In the genomic region with DNA sequence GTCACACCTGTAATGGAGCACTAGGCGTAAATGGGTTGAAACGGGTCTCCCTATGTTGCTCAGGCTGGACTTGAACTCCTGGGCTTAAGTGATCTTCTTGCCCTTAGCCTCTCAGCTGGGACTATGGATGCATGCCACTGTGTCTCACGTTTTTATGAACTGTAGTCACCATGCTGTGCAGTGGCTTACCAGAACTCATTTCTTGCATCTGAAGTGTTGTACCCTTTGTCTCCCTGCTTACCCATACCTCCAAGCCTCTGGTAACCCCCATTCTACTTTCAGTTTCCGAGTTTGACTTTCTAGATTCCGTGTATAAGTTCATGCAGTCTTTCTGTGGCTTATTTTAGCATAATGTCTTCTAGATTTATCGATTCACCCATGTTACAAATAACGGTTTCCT, we compare ENCODE assay signal across 3 cellular contexts.
TF ChIP-seq lines count a peak whose summit lies in the region.

No MANE protein-coding gene starts in this region.

TF ChIP-seq in SK-N-SH treated with all-trans-retinoic acid at 6 μM for 48 hours, 23 proteins besides CTCF, POLR2A, EP300 and RAD21:
- TF ChIP-seq ESRRG (CRISPR knock-in tag; IDR thresholded peaks at IDR 0.05) (0 out of 2 replicates have a peak, but pooled peaks have one; percentile 25), OSR1 (CRISPR knock-in tag; IDR thresholded peaks at IDR 0.05) (no peak)

TF ChIP-seq in SK-N-SH, 30 proteins besides CTCF, POLR2A, EP300 and RAD21:
- TF ChIP-seq RXRA (IDR thresholded peaks at IDR 0.05; ENCODE audit: borderline replicate concordance, low read depth) (no peak), ELF1 (IDR thresholded peaks at IDR 0.05) (no peak), FOXM1 (IDR thresholded peaks at IDR 0.05; ENCODE audit: low read depth) (no peak), NFIC (IDR thresholded peaks at IDR 0.05; ENCODE audit: borderline replicate concordance) (no peak), USF1 (IDR thresholded peaks at IDR 0.05; ENCODE audit: borderline replicate concordance, low read depth) (no peak), CHD2 (IDR thresholded peaks at IDR 0.05; ENCODE audit: low read length, partially characterized antibody) (no peak), TAF1 (IDR thresholded peaks at IDR 0.05; ENCODE audit: borderline replicate concordance, low read depth, low read length) (no peak), POLR2AphosphoS5 (IDR thresholded peaks at IDR 0.05; ENCODE audit: low read depth, low read length) (no peak), SIN3A (IDR thresholded peaks at IDR 0.05; ENCODE audit: borderline replicate concordance, low read depth, low read length) (no peak), RCOR1 (IDR thresholded peaks at IDR 0.05; ENCODE audit: low read length) (no peak)

TF ChIP-seq in K562, 482 proteins besides CTCF, POLR2A, EP300 and RAD21 (continues in another document):
- 0 out of 2 replicates have a peak, but pooled peaks have one; percentile 13 for TF ChIP-seq POLR2AphosphoS5 (IDR thresholded peaks at IDR 0.05; ENCODE audit: control insufficient read depth, insufficient read depth, low read depth, low read length)
- TF ChIP-seq NFYB (IDR thresholded peaks at IDR 0.05; ENCODE audit: extremely low read depth, insufficient read length): no peak
- no peak for TF ChIP-seq SREBF2 (CRISPR knock-in tag; IDR thresholded peaks at IDR 0.05)
- peak; percentile 75; the same call in 1 of the 2 replicates for TF ChIP-seq POLR2AphosphoS2 (IDR thresholded peaks at IDR 0.05; ENCODE audit: low read length)
- no peak for TF ChIP-seq ZNF277 (CRISPR knock-in tag; IDR thresholded peaks at IDR 0.05; ENCODE audit: borderline replicate concordance)
- peak; percentile 32; the same call in 1 of the 2 replicates for TF ChIP-seq RBFOX2 (IDR thresholded peaks at IDR 0.05; ENCODE audit: low read depth, low read length)
- TF ChIP-seq CSDE1 (IDR thresholded peaks at IDR 0.05): no peak
- TF ChIP-seq, protein P1, sequence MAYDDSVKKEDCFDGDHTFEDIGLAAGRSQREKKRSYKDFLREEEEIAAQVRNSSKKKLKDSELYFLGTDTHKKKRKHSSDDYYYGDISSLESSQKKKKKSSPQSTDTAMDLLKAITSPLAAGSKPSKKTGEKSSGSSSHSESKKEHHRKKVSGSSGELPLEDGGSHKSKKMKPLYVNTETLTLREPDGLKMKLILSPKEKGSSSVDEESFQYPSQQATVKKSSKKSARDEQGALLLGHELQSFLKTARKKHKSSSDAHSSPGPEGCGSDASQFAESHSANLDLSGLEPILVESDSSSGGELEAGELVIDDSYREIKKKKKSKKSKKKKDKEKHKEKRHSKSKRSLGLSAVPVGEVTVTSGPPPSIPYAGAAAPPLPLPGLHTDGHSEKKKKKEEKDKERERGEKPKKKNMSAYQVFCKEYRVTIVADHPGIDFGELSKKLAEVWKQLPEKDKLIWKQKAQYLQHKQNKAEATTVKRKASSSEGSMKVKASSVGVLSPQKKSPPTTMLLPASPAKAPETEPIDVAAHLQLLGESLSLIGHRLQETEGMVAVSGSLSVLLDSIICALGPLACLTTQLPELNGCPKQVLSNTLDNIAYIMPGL (CRISPR knock-in tag; IDR thresholded peaks at IDR 0.05): no peak
- TF ChIP-seq NFE2L1 (tag; IDR thresholded peaks at IDR 0.05; ENCODE audit: borderline replicate concordance, low read depth): no peak
- TF ChIP-seq FOXK2 (conservative IDR thresholded peaks at IDR 0.05 in 1 of 2, IDR thresholded peaks at IDR 0.05 in 1 of 2; ENCODE audit: low read depth in 2 of 2): no peak
- TF ChIP-seq JUNB (CRISPR knock-in tag; conservative IDR thresholded peaks at IDR 0.05): no peak
- peak; percentile 66 for TF ChIP-seq SUPT5H (IDR thresholded peaks at IDR 0.05)
- TF ChIP-seq L3MBTL2 (IDR thresholded peaks at IDR 0.05): no peak
- TF ChIP-seq ZNF586 (CRISPR knock-in tag; conservative IDR thresholded peaks at IDR 0.05): no peak
- TF ChIP-seq ZNF707 (CRISPR knock-in tag; conservative IDR thresholded peaks at IDR 0.05): no peak
- TF ChIP-seq DIDO1 (tag; IDR thresholded peaks at IDR 0.05; ENCODE audit: low read depth): no peak
- TF ChIP-seq CEBPG (CRISPR knock-in tag; IDR thresholded peaks at IDR 0.05): no peak
- TF ChIP-seq CEBPG (tag; conservative IDR thresholded peaks at IDR 0.05 in 1 of 2, IDR thresholded peaks at IDR 0.05 in 1 of 2): no peak
- TF ChIP-seq, protein P2, sequence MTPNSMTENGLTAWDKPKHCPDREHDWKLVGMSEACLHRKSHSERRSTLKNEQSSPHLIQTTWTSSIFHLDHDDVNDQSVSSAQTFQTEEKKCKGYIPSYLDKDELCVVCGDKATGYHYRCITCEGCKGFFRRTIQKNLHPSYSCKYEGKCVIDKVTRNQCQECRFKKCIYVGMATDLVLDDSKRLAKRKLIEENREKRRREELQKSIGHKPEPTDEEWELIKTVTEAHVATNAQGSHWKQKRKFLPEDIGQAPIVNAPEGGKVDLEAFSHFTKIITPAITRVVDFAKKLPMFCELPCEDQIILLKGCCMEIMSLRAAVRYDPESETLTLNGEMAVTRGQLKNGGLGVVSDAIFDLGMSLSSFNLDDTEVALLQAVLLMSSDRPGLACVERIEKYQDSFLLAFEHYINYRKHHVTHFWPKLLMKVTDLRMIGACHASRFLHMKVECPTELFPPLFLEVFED (CRISPR knock-in tag; conservative IDR thresholded peaks at IDR 0.05): peak; percentile 2; the same call in 1 of the 2 replicates
- TF ChIP-seq, protein P3, sequence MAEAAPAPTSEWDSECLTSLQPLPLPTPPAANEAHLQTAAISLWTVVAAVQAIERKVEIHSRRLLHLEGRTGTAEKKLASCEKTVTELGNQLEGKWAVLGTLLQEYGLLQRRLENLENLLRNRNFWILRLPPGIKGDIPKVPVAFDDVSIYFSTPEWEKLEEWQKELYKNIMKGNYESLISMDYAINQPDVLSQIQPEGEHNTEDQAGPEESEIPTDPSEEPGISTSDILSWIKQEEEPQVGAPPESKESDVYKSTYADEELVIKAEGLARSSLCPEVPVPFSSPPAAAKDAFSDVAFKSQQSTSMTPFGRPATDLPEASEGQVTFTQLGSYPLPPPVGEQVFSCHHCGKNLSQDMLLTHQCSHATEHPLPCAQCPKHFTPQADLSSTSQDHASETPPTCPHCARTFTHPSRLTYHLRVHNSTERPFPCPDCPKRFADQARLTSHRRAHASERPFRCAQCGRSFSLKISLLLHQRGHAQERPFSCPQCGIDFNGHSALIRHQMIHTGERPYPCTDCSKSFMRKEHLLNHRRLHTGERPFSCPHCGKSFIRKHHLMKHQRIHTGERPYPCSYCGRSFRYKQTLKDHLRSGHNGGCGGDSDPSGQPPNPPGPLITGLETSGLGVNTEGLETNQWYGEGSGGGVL (CRISPR knock-in tag; IDR thresholded peaks at IDR 0.05): no peak
- TF ChIP-seq POLR2B (IDR thresholded peaks at IDR 0.05; ENCODE audit: low read depth, partially characterized antibody): peak; percentile 63
- TF ChIP-seq CREBBP (IDR thresholded peaks at IDR 0.05; ENCODE audit: low read depth, low read length): no peak
- TF ChIP-seq HNRNPUL1 (IDR thresholded peaks at IDR 0.05; ENCODE audit: low read length): no peak
- no peak for TF ChIP-seq ZFX (CRISPR knock-in tag; IDR thresholded peaks at IDR 0.05)
- TF ChIP-seq NFIX (CRISPR knock-in tag; IDR thresholded peaks at IDR 0.05; ENCODE audit: low read depth): no peak
- TF ChIP-seq, protein P4, sequence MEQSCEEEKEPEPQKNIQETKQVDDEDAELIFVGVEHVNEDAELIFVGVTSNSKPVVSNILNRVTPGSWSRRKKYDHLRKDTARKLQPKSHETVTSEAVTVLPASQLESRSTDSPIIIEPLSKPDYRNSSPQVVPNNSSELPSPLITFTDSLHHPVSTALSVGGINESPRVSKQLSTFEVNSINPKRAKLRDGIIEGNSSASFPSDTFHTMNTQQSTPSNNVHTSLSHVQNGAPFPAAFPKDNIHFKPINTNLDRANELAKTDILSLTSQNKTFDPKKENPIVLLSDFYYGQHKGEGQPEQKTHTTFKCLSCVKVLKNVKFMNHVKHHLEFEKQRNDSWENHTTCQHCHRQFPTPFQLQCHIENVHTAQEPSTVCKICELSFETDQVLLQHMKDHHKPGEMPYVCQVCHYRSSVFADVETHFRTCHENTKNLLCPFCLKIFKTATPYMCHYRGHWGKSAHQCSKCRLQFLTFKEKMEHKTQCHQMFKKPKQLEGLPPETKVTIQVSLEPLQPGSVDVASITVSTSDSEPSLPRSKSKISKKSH (CRISPR knock-in tag; IDR thresholded peaks at IDR 0.05): no peak
- TF ChIP-seq ZNF282 (CRISPR knock-in tag; IDR thresholded peaks at IDR 0.05): no peak
- TF ChIP-seq TFAP4 (CRISPR knock-in tag; IDR thresholded peaks at IDR 0.05; ENCODE audit: borderline replicate concordance): no peak
- TF ChIP-seq MGA (IDR thresholded peaks at IDR 0.05): no peak
- TF ChIP-seq ELF1 (tag; IDR thresholded peaks at IDR 0.05): no peak
- no peak for TF ChIP-seq RBM15 (IDR thresholded peaks at IDR 0.05; ENCODE audit: insufficient read depth, low read length)
- TF ChIP-seq ZNF12 (CRISPR knock-in tag; IDR thresholded peaks at IDR 0.05): no peak
